ENCODE assay signal across 1 cellular context in genomic region chr11:116715383-116715782, GRCh38.
TF ChIP-seq lines count a peak whose summit lies in the region.

No MANE protein-coding gene starts in this region.

TF ChIP-seq in H1, 55 proteins besides CTCF, POLR2A, EP300 and RAD21:
- TF ChIP-seq JUN (IDR thresholded peaks at IDR 0.05; ENCODE audit: low read depth, low read length) (no peak), CREB1 (IDR thresholded peaks at IDR 0.05) (no peak), SIN3A (conservative IDR thresholded peaks at IDR 0.05 in 1 of 2, IDR thresholded peaks at IDR 0.05 in 1 of 2; ENCODE audit: low read depth in 1 of 2, low read length in 2 of 2) (no peak), CBX8 (IDR thresholded peaks at IDR 0.05; ENCODE audit: borderline replicate concordance, low read depth, low read length) (no peak), HDAC6 (IDR thresholded peaks at IDR 0.05; ENCODE audit: low read depth, low read length) (no peak), EGR1 (IDR thresholded peaks at IDR 0.05; ENCODE audit: borderline replicate concordance, low read depth, low read length) (no peak), TBP (IDR thresholded peaks at IDR 0.05; ENCODE audit: low read depth, low read length) (no peak), RNF2 (IDR thresholded peaks at IDR 0.05; ENCODE audit: borderline replicate concordance, low read depth, low read length, missing control alignments, poor library complexity, severe bottlenecking) (no peak), GABPA (IDR thresholded peaks at IDR 0.05; ENCODE audit: borderline replicate concordance, insufficient read depth, low read length) (no peak), SRF (IDR thresholded peaks at IDR 0.05; ENCODE audit: low read depth, low read length) (no peak), ZNF274 (IDR thresholded peaks at IDR 0.05; ENCODE audit: borderline replicate concordance, extremely low read depth, low read length) (no peak), SP4 (IDR thresholded peaks at IDR 0.05; ENCODE audit: low read length) (no peak), E2F6 (IDR thresholded peaks at IDR 0.05) (no peak), TEAD4 (IDR thresholded peaks at IDR 0.05; ENCODE audit: low read depth, low read length) (no peak), SIX5 (IDR thresholded peaks at IDR 0.05; ENCODE audit: low read depth, low read length) (no peak), BRCA1 (IDR thresholded peaks at IDR 0.05; ENCODE audit: low read depth, low read length) (no peak), SAP30 (IDR thresholded peaks at IDR 0.05; ENCODE audit: insufficient read depth, insufficient replicate concordance, low read length) (no peak), CHD1 (IDR thresholded peaks at IDR 0.05; ENCODE audit: low read depth, low read length) (no peak), SIRT6 (IDR thresholded peaks at IDR 0.05; ENCODE audit: low read length) (no peak)
- TF ChIP-seq, protein P1, sequence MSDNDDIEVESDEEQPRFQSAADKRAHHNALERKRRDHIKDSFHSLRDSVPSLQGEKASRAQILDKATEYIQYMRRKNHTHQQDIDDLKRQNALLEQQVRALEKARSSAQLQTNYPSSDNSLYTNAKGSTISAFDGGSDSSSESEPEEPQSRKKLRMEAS (IDR thresholded peaks at IDR 0.05), result no peak
